ENCODE assay signal across 9 cellular contexts in the genomic region with DNA sequence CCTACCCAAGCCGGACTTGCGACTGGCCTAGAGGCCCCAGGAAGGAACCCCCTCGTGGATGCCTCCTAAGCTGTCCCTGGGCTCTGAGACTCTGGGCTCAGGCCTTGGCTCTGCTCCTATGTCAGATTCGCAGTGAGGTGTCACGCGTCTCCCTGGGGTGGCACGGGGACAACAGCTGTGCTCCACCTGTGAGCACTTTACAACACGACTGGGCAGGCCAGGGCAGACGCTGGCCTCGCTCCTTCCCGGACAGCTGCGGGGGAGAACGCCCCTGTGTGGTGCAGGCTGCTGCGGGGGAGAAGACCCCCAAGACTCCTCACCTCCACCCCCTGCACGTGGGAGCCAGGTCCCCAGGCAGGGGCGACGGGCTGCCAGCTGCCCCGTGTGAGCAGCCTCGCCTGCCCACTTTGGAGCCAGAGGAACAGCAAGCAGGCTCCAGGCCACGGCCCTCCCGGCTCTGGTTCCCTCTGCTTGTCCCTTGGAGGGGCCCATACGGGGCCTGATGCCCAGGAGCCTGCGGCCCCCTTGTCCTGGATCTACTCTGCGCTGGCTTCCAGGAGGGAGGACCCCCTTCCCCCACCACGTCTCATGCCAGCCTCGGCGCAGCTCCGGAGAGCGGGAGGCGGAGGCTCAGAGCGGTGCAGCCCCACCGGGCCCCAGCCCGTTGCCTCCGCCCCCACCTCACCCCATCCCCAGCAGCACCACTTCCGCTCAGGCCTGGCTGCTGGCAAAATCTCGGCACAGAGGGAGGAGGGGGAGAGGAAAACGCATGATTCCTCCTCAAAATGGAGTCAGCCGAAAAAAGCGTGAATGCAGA. TPM values are rescaled to one million over a fixed set of nuclear protein-coding genes. Genes with fewer than 3 reads are reported as not detected.
A peak's percentile ranks its signal among the peaks of the same experiment; 100 is the strongest.
DNase-seq lines count a peak whose midpoint lies in the region; ATAC-seq lines count a peak whose summit lies in the region.
"Had no signal": no experiment of that assay in that cellular context is flagged by ENCODE, and none has a peak within 500 bp of the region (broad histone marks: within the 10 kb centered on the region; RNA-seq: fewer than 3 reads in every experiment).

No MANE protein-coding gene starts in this region.

- no peaks in the 10 kb centered on the region for H3K9me3 Mint-ChIP-seq in central memory CD8-positive, alpha-beta T cell
- peaks cover 0 to 2% (median 0%) of the 10 kb centered on the region in 7 donors for H3K9me3 Mint-ChIP-seq in naive B cell

- H3K27ac Mint-ChIP-seq in central memory CD8-positive, alpha-beta T cell (ENCODE audit: low read depth) = peak overlapping the region; percentile 87
- peak overlapping the region in 3 of 6 donors; percentile 56 to 60 (median 56) for H3K27ac Mint-ChIP-seq in naive B cell

- H3K4me3 Mint-ChIP-seq in central memory CD8-positive, alpha-beta T cell = peak overlapping the region; percentile 78
- H3K4me3 Mint-ChIP-seq in naive B cell = peak overlapping the region; percentile 65 to 89 (median 78)

- peak overlapping the region in 1 of 2 donors; percentile 67 for H3K9ac ChIP-seq in stomach smooth muscle (ENCODE audit: low read length in 2 of 2)

- peaks cover 30% of the 10 kb centered on the region for H3K4me1 Mint-ChIP-seq in central memory CD8-positive, alpha-beta T cell
- peaks cover 4 to 27% (median 22%) of the 10 kb centered on the region in 3 donors for H3K4me1 Mint-ChIP-seq in naive B cell

- peaks cover 12% of the 10 kb centered on the region for H3K4me1 ChIP-seq in stomach smooth muscle (ENCODE audit: control insufficient read depth, insufficient read depth, low read length)
- H3K4me1 ChIP-seq: SJSA1 had no signal

- no peak overlapping the region for H3K27ac ChIP-seq in stomach smooth muscle (ENCODE audit: low read length)
- H3K27ac ChIP-seq: SJSA1 had no signal

- no peaks in the 10 kb centered on the region for H3K36me3 ChIP-seq in stomach smooth muscle (ENCODE audit: control insufficient read depth in 2 of 2, insufficient read depth in 2 of 2, low read length in 2 of 2)

- H3K4me3 ChIP-seq in stomach smooth muscle (ENCODE audit: low read length in 2 of 2) = peak overlapping the region; percentile 51 to 67
- H3K4me3 ChIP-seq: SJSA1 had no signal

- no peaks in the 10 kb centered on the region for H3K9me3 ChIP-seq in stomach smooth muscle (ENCODE audit: control insufficient read depth in 2 of 2, low read length in 2 of 2)
- H3K9me3 ChIP-seq: SJSA1 had no signal

- ATAC-seq in central memory CD8-positive, alpha-beta T cell (replicated peaks; ENCODE audit: extremely low read depth, poor library complexity, severe bottlenecking) = peak; percentile 64
- peak; percentile 75 to 79 for ATAC-seq in naive B cell (ENCODE audit: low read depth in 2 of 2)
- no peak for ATAC-seq in GM21737 (IDR thresholded peaks at IDR 0.05; ENCODE audit: unreplicated experiment)

- H3K36me3 Mint-ChIP-seq in central memory CD8-positive, alpha-beta T cell (ENCODE audit: insufficient read depth) = peaks cover 7% of the 10 kb centered on the region
- no peaks in the 10 kb centered on the region for H3K36me3 Mint-ChIP-seq in naive B cell

- H3K27me3 Mint-ChIP-seq in central memory CD8-positive, alpha-beta T cell = no peaks in the 10 kb centered on the region
- H3K27me3 Mint-ChIP-seq in naive B cell = peaks cover 8 to 41% (median 28%) of the 10 kb centered on the region in 3 donors

- DNase-seq in CD1c-positive myeloid dendritic cell (ENCODE audit: extremely low spot score) (peak; percentile 36), T-helper 9 cell (peak; percentile 59), naive B cell (peak; percentile 12), cerebellum (ENCODE audit: low spot score) (no peak), NCI-H526 treated with DMSO at 0.1 percent for 48 hours (lab: John Stamatoyannopoulos, UW) (no peak)
- peak in 1 of 2 donors; percentile 45 for DNase-seq in central memory CD8-positive, alpha-beta T cell (ENCODE audit: low spot score in 2 of 2)

- peaks cover 2 to 15% of the 10 kb centered on the region in 2 donors for H3K27me3 ChIP-seq in stomach smooth muscle (ENCODE audit: control insufficient read depth in 1 of 2, insufficient read depth in 2 of 2, low read length in 2 of 2)
- H3K27me3 ChIP-seq: SJSA1 had no signal

RNA-seq across cellular contexts. Expression of a gene that starts 36.0 kb away (rescaled TPM):
- polyA plus RNA-seq in naive B cell (ENCODE audit: low read depth in 6 of 6) = under 1 TPM in 1 of 6 donors, not detected in 5; 0.21 TPM
- total RNA-seq in cerebellum = 4.2 TPM

Comparison
In these comparisons a context has a peak if more than half of its experiments do, and no peak if none do; other contexts are left out.
1. DNase-seq: peak in CD1c-positive myeloid dendritic cell (single experiment), T-helper 9 cell (single experiment) and naive B cell (single experiment); none in cerebellum (single experiment) and NCI-H526 treated with DMSO at 0.1 percent for 48 hours (single experiment).